Comparison of ENCODE assay signal across 8 cellular contexts in genomic region chr1:6554907-6555778, GRCh38. TPM values are rescaled to one million over a fixed set of nuclear protein-coding genes. Genes with fewer than 3 reads are reported as not detected.
DNase-seq lines count a peak whose midpoint lies in the region; ATAC-seq and TF ChIP-seq lines count a peak whose summit lies in the region.

Gene TAS1R1, plus strand, starts transcription at chr1:6555307. Its CDS starts 67 bp downstream, at chr1:6555374.

- H3K4me2 ChIP-seq in HCT116 (ENCODE audit: low read length) = peak within 1 kb of the TSS; percentile 99

- RAD21 ChIA-PET in HCT116 (lab: Charles Lee; ENCODE audit: low non-redundant PET in 1 of 2, low total read pairs in 2 of 2, uncharacterized antibody in 2 of 2, unreplicated experiment in 2 of 2) = no interaction called here

- H3K27ac ChIP-seq in HCT116 (ENCODE audit: low read depth, low read length) (peak within 1 kb of the TSS; percentile 96), prostate gland (peak within 1 kb of the TSS; percentile 55 to 66)

- POLR2A ChIA-PET in HCT116 (lab: Charles Lee) = interaction anchor here (0.6 kb wide), 1 partner anchor 114 kb away, joined by 5 read pairs; no protein-coding TSS in a partner anchor
- POLR2A ChIA-PET in activated CD8-positive, alpha-beta T cell treated with anti-CD3 and anti-CD28 coated beads for 36 hours (lab: Charles Lee) = interaction anchor here (0.7 to 1.9 kb wide), 13 partner anchors 20 to 193 kb away, joined by 3 to 13 read pairs (median 4); partner anchors contain the start of genes KLHL21, PLEKHG5 and ZBTB48
- POLR2A ChIA-PET in GM10248 (lab: Yijun Ruan, JAX) = interaction anchor here (0.8 kb wide), 1 partner anchor 25 kb away, joined by 3 read pairs; the partner anchor contains the start of gene ZBTB48

- H3K36me3 Mint-ChIP-seq in activated CD8-positive, alpha-beta T cell treated with anti-CD3 and anti-CD28 coated beads for 36 hours (ENCODE audit: low read depth) = peaks cover 4% of the 10 kb centered on the region

- peak within 1 kb of the TSS; percentile 89 for H2AFZ ChIP-seq in HCT116 (ENCODE audit: low read depth, low read length, poor library complexity, severe bottlenecking)

- peak within 1 kb of the TSS; percentile 82 for H3K4me3 Mint-ChIP-seq in activated CD8-positive, alpha-beta T cell treated with anti-CD3 and anti-CD28 coated beads for 36 hours

- TF ChIP-seq RAD21 in HCT116 (IDR thresholded peaks at IDR 0.05; ENCODE audit: low read depth) = no peak

- H3K9me3 ChIP-seq in HCT116 (ENCODE audit: control insufficient read depth in 1 of 2, insufficient read depth in 1 of 2, low read depth in 1 of 2, low read length in 2 of 2) (no peaks in the 10 kb centered on the region), prostate gland (no peaks in the 10 kb centered on the region)

- H3K27me3 ChIP-seq in HCT116 (ENCODE audit: insufficient read depth, low read length) (no peaks in the 10 kb centered on the region), prostate gland (replicated peaks; ENCODE audit: insufficient read depth) (no peaks in the 10 kb centered on the region)

- H3K4me3 ChIP-seq in HCT116 (replicated peaks in 1 of 2; ENCODE audit: low read depth in 1 of 2, low read length in 2 of 2) = peak within 1 kb of the TSS; percentile 98
- H3K4me3 ChIP-seq in prostate gland = peak within 1 kb of the TSS; percentile 85 to 98

- H3K27ac Mint-ChIP-seq in activated CD8-positive, alpha-beta T cell treated with anti-CD3 and anti-CD28 coated beads for 36 hours = peak within 1 kb of the TSS; percentile 52

- no TSS peak for BruUV-seq in HCT116 (replicated peaks; lab: Mats Ljungman, UMichigan)

- peaks cover 3% of the 10 kb centered on the region; the same call in 1 of the 2 replicates for H4K20me1 ChIP-seq in HCT116 (ENCODE audit: insufficient read depth)

- intact Hi-C loops in HCT116 (cut with micrococcal nuclease) (loop anchor here (1.0 to 2.0 kb wide), 2 partner anchors 48 to 91 kb away; partner anchors contain the start of gene KLHL21), Right ventricle myocardium superior (cut with DNase I) (no loop called here), prostate gland (cut with DNase I) (loop anchor here (2.0 kb wide), 3 partner anchors 26 to 80 kb away; no protein-coding TSS in a partner anchor)
- intact Hi-C loops in activated CD8-positive, alpha-beta T cell treated with anti-CD3 and anti-CD28 coated beads for 36 hours (cut with micrococcal nuclease) = no loop called here

- ATAC-seq in HCT116 (no peak), Right ventricle myocardium superior (ENCODE audit: poor library complexity) (peak; percentile 21), HG03095 (IDR thresholded peaks at IDR 0.05; ENCODE audit: unreplicated experiment) (no peak)
- ATAC-seq in activated CD8-positive, alpha-beta T cell treated with anti-CD3 and anti-CD28 coated beads for 36 hours = no peak

- TF ChIP-seq POLR2A in HCT116 (IDR thresholded peaks at IDR 0.05; ENCODE audit: borderline replicate concordance, extremely low read depth, insufficient read depth, insufficient read length) (no peak), prostate gland (IDR thresholded peaks at IDR 0.05) (no peak)

- CTCF ChIA-PET in HCT116 (lab: Charles Lee) = interaction anchor here (0.9 to 1.2 kb wide), 4 partner anchors 25 to 64 kb away, joined by 3 to 4 read pairs (median 3); partner anchors contain the start of gene ZBTB48
- CTCF ChIA-PET in activated CD8-positive, alpha-beta T cell treated with anti-CD3 and anti-CD28 coated beads for 36 hours (lab: Charles Lee) = interaction anchor here (0.7 to 3.3 kb wide), 26 partner anchors 8 to 310 kb away, joined by 3 to 22 read pairs (median 6); partner anchors contain the start of genes KLHL21, PLEKHG5, THAP3 and ZBTB48
- CTCF ChIA-PET in GM10248 (lab: Yijun Ruan, JAX) = interaction anchor here (0.7 to 4.2 kb wide), 30 partner anchors 11 to 653 kb away, joined by 3 to 24 read pairs (median 4); partner anchors contain the start of genes RNF207 and ZBTB48

- no peaks in the 10 kb centered on the region for H3K9me2 ChIP-seq in HCT116 (ENCODE audit: insufficient read depth)

- H3K36me3 ChIP-seq in HCT116 (ENCODE audit: control insufficient read depth in 1 of 2, insufficient read depth in 2 of 2, low read length in 2 of 2) = peaks cover 3% of the 10 kb centered on the region in 2 experiments; a peak in 3 of 4 replicates
- H3K36me3 ChIP-seq in prostate gland = no peaks in the 10 kb centered on the region

- H3K27me3 Mint-ChIP-seq in activated CD8-positive, alpha-beta T cell treated with anti-CD3 and anti-CD28 coated beads for 36 hours = no peaks in the 10 kb centered on the region

- peaks cover 37% of the 10 kb centered on the region for H3K79me2 ChIP-seq in HCT116 (ENCODE audit: insufficient read depth, low read length)

- peaks cover 9 to 14% of the 10 kb centered on the region in 2 experiments for H3K4me1 ChIP-seq in HCT116 (ENCODE audit: control insufficient read depth in 1 of 2, insufficient read depth in 2 of 2, low read length in 2 of 2)
- no peaks in the 10 kb centered on the region for H3K4me1 ChIP-seq in prostate gland (replicated peaks)

- H3K9ac ChIP-seq in HCT116 (ENCODE audit: low read length) = peak within 1 kb of the TSS; percentile 97

- WGBS in prostate gland = 76% methylated on average over 19 of the region's 19 CpGs

- DNase-seq in HCT116 (ENCODE audit: low read depth, low spot score) (no peak), Right ventricle myocardium superior (peak; percentile 57), prostate gland (ENCODE audit: low spot score) (peak; percentile 9), GM10248 (ENCODE audit: extremely low spot score) (no peak), kidney glomerular epithelial cell (lab: John Stamatoyannopoulos, UW) (no peak), DMS153 (lab: John Stamatoyannopoulos, UW) (no peak)
- DNase-seq in activated CD8-positive, alpha-beta T cell treated with anti-CD3 and anti-CD28 coated beads for 36 hours = no peak

- no peaks in the 10 kb centered on the region for H3K9me3 Mint-ChIP-seq in activated CD8-positive, alpha-beta T cell treated with anti-CD3 and anti-CD28 coated beads for 36 hours

- TF ChIP-seq CTCF in HCT116 (IDR thresholded peaks at IDR 0.05 in 2 of 3, conservative IDR thresholded peaks at IDR 0.05 in 1 of 3; ENCODE audit: borderline replicate concordance in 1 of 3, insufficient read depth in 1 of 3, low read depth in 2 of 3, low read length in 2 of 3) = no peak
- no peak for TF ChIP-seq CTCF in activated CD8-positive, alpha-beta T cell treated with anti-CD3 and anti-CD28 coated beads for 36 hours (IDR thresholded peaks at IDR 0.05)
- no peak for TF ChIP-seq CTCF in prostate gland (IDR thresholded peaks at IDR 0.05)
- no peak for TF ChIP-seq CTCF in GM10248 (IDR thresholded peaks at IDR 0.05; ENCODE audit: control extremely low read depth, extremely low read depth, low read depth, missing control alignments)

- H3K4me1 Mint-ChIP-seq in activated CD8-positive, alpha-beta T cell treated with anti-CD3 and anti-CD28 coated beads for 36 hours (ENCODE audit: low read depth) = peaks cover 18% of the 10 kb centered on the region

TF ChIP-seq in HCT116, 20 proteins besides CTCF, POLR2A, EP300 and RAD21:
- no peak for TF ChIP-seq JUND (IDR thresholded peaks at IDR 0.05)
- no peak for TF ChIP-seq SIN3A (IDR thresholded peaks at IDR 0.05; ENCODE audit: low read depth)

RNA-seq across cellular contexts. Expression of gene TAS1R1, which starts in this region (rescaled TPM):
- total RNA-seq in HCT116 (2021; ENCODE audit: unreplicated experiment) (not detected), Right ventricle myocardium superior (not detected), prostate gland (1 to 10 TPM in 1 of 2 donors, not detected in 1; 1.5 TPM)
- polyA plus RNA-seq in HCT116 (2012) = 0.10 and 0.12 TPM in 2 replicates
- total RNA-seq in activated CD8-positive, alpha-beta T cell treated with anti-CD3 and anti-CD28 coated beads for 36 hours = not detected

Comparison
In these comparisons a context has a peak if more than half of its experiments do, and no peak if none do; other contexts are left out.
1. Peak in DNase-seq and ATAC-seq in Right ventricle myocardium superior; RNA of the gene not detected or under 1 TPM.
2. intact Hi-C loops: an anchor here in HCT116 (1.0 to 2.0 kb wide) and prostate gland (2.0 kb wide); none called in activated CD8-positive, alpha-beta T cell treated with anti-CD3 and anti-CD28 coated beads for 36 hours and Right ventricle myocardium superior.